ENCODE assay signal across 8 cellular contexts in genomic region chrX:135003876-135004623, GRCh38. TPM values are rescaled to one million over a fixed set of nuclear protein-coding genes. Genes with fewer than 3 reads are reported as not detected.
DNase-seq lines count a peak whose midpoint lies in the region; ATAC-seq, FAIRE-seq and TF ChIP-seq lines count a peak whose summit lies in the region.

No MANE protein-coding gene starts in this region.

- POLR2A ChIA-PET in PC-3 (lab: Charles Lee; ENCODE audit: unreplicated experiment): interaction anchor here (0.6 kb wide), 1 partner anchor 541 kb away, joined by 4 read pairs; no protein-coding TSS in a partner anchor

- no peaks in the 10 kb centered on the region for H3K79me2 ChIP-seq in PC-3 (ENCODE audit: low read length)

- TF ChIP-seq CTCF in D721Med (IDR thresholded peaks at IDR 0.05; ENCODE audit: insufficient read depth, missing control alignments): no peak
- no peak for TF ChIP-seq CTCF in PC-3 (conservative IDR thresholded peaks at IDR 0.05; ENCODE audit: low read depth, low read length)

- DNase-seq in D721Med (ENCODE audit: insufficient read length, low spot score): peak; percentile 44
- DNase-seq in PC-3: peak; percentile 93
- DNase-seq in activated T-cell treated with anti-CD3 and anti-CD28 coated beads, Interleukin-2, amount 50 U/mL, for 48 hours: peak; percentile 93 to 94
- peak; percentile 92 for DNase-seq in stimulated activated CD8-positive, alpha-beta memory T cell treated with anti-CD3 and anti-CD28 coated beads, Interleukin-4, amount 100 ng/mL, for 48 hours

- no peak for FAIRE-seq in D721Med (lab: Jason Lieb, UNC)

- H3K4me3 ChIP-seq in PC-3 (ENCODE audit: low read length): peak overlapping the region; percentile 69
- H3K4me3 ChIP-seq in muscle layer of duodenum (ENCODE audit: low read depth in 1 of 2, low read length in 2 of 2): peak overlapping the region; percentile 51 to 72

- peak overlapping the region; percentile 13 for H3K9ac ChIP-seq in PC-3 (ENCODE audit: low read length)

- H3K36me3 ChIP-seq in PC-3 (ENCODE audit: low read depth, low read length) (no peaks in the 10 kb centered on the region), muscle layer of duodenum (ENCODE audit: control insufficient read depth in 1 of 2, insufficient read depth in 2 of 2, low read length in 2 of 2) (no peaks in the 10 kb centered on the region)

- peaks cover 30% of the 10 kb centered on the region for H3K4me1 ChIP-seq in PC-3 (ENCODE audit: insufficient read depth, low read length)
- no peaks in the 10 kb centered on the region for H3K4me1 ChIP-seq in muscle layer of duodenum (ENCODE audit: control insufficient read depth in 1 of 2, insufficient read depth in 2 of 2, low read length in 2 of 2)

- TF ChIP-seq RAD21 in Ishikawa (IDR thresholded peaks at IDR 0.05; ENCODE audit: low read depth): no peak

- ATAC-seq in GM21619 (IDR thresholded peaks at IDR 0.05; ENCODE audit: unreplicated experiment) (peak; percentile 92), PC-3 (peak; percentile 80), esophagus mucosa (peak; percentile 99)

- H3K4me2 ChIP-seq in PC-3 (ENCODE audit: low read length): peak overlapping the region; percentile 89

- H2AFZ ChIP-seq in PC-3 (ENCODE audit: low read length): peak overlapping the region; percentile 81

- H3K27me3 ChIP-seq in PC-3 (ENCODE audit: low read length) (no peaks in the 10 kb centered on the region), muscle layer of duodenum (ENCODE audit: low read depth, low read length) (no peaks in the 10 kb centered on the region)

- no peak for TF ChIP-seq EP300 in Ishikawa (IDR thresholded peaks at IDR 0.05; ENCODE audit: borderline replicate concordance)

- H3K27ac ChIP-seq in PC-3 (ENCODE audit: low read length) (0 out of 2 replicates have a peak overlapping the region, but pooled peaks have one; percentile 4), muscle layer of duodenum (ENCODE audit: low read length) (no peak overlapping the region)

- BruUV-seq in PC-3 (replicated peaks; lab: Mats Ljungman, UMichigan): no TSS peak

- CTCF ChIA-PET in PC-3 (lab: Charles Lee): no interaction called here

- no peaks in the 10 kb centered on the region for H3K9me3 ChIP-seq in PC-3 (ENCODE audit: low read length)
- no peaks in the 10 kb centered on the region for H3K9me3 ChIP-seq in muscle layer of duodenum (ENCODE audit: control insufficient read depth in 1 of 2, low read length in 2 of 2)

- no peaks in the 10 kb centered on the region for H3F3A ChIP-seq in PC-3 (ENCODE audit: low read length, unreplicated experiment)

- H4K20me1 ChIP-seq in PC-3 (ENCODE audit: low read length): no peaks in the 10 kb centered on the region

- no peaks in the 10 kb centered on the region for H3K9me2 ChIP-seq in PC-3 (replicated peaks; ENCODE audit: low read length)

- intact Hi-C loops in PC-3 (cut with micrococcal nuclease): loop anchor here (1.0 kb wide), 1 partner anchor 45 kb away; no protein-coding TSS in a partner anchor

TF ChIP-seq in Ishikawa, 13 proteins besides CTCF, POLR2A, EP300 and RAD21:
- no peak for TF ChIP-seq ZBTB7A (IDR thresholded peaks at IDR 0.05; ENCODE audit: low read depth)
- no peak for TF ChIP-seq CREB1 (IDR thresholded peaks at IDR 0.05; ENCODE audit: low read depth)
- peak; percentile 63 for TF ChIP-seq TEAD4 (IDR thresholded peaks at IDR 0.05)
- TF ChIP-seq NFIC (IDR thresholded peaks at IDR 0.05): no peak

RNA-seq across cellular contexts. Expression of gene SMIM10, which starts 13.3 kb away (rescaled TPM):
- total RNA-seq in PC-3 (2014; rRNA removed) (not detected in 2 replicates), esophagus mucosa (0.84 TPM)

RNA-seq across cellular contexts. Expression of gene RTL8B, which starts 18.3 kb away (rescaled TPM):
- 12.6 and 14.9 TPM in 2 replicates for total RNA-seq in PC-3 (2014; rRNA removed)
- 13.9 TPM for total RNA-seq in esophagus mucosa

RNA-seq across cellular contexts. Expression of gene RTL8C, which starts 28.1 kb away (rescaled TPM):
- total RNA-seq in PC-3 (2014; rRNA removed) (57.0 and 59.6 TPM in 2 replicates), esophagus mucosa (80.7 TPM)

RNA-seq across cellular contexts. Expression of gene RTL8A, which starts 47.9 kb away (rescaled TPM):
- 19.7 and 21.8 TPM in 2 replicates for total RNA-seq in PC-3 (2014; rRNA removed)
- 62.3 TPM for total RNA-seq in esophagus mucosa
